In the genomic region with DNA sequence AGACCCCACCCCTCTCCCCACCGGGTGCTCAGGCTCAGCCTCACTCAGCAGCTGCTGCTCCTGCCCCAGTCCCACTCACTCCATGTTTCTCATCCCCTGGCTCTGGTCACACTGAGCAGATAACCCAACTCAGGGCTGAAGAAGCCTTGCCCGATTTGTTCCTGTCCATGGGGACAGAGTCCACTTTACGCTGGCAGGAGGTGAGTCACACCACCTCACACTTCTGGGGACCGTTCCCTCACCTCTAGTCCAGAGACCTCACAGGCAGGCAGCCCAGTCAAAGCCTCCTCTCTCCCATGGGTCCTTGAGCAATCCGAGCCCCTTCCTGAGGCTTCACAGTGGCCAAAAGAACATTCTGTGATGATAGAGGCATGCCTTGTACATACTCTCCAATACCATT, we compare ENCODE assay signal across 1 cellular context.
TF ChIP-seq lines count a peak whose summit lies in the region.

No MANE protein-coding gene starts in this region.

TF ChIP-seq in WTC11, 78 proteins besides CTCF, POLR2A, EP300 and RAD21 (continued from another document):
- TF ChIP-seq, protein P1, sequence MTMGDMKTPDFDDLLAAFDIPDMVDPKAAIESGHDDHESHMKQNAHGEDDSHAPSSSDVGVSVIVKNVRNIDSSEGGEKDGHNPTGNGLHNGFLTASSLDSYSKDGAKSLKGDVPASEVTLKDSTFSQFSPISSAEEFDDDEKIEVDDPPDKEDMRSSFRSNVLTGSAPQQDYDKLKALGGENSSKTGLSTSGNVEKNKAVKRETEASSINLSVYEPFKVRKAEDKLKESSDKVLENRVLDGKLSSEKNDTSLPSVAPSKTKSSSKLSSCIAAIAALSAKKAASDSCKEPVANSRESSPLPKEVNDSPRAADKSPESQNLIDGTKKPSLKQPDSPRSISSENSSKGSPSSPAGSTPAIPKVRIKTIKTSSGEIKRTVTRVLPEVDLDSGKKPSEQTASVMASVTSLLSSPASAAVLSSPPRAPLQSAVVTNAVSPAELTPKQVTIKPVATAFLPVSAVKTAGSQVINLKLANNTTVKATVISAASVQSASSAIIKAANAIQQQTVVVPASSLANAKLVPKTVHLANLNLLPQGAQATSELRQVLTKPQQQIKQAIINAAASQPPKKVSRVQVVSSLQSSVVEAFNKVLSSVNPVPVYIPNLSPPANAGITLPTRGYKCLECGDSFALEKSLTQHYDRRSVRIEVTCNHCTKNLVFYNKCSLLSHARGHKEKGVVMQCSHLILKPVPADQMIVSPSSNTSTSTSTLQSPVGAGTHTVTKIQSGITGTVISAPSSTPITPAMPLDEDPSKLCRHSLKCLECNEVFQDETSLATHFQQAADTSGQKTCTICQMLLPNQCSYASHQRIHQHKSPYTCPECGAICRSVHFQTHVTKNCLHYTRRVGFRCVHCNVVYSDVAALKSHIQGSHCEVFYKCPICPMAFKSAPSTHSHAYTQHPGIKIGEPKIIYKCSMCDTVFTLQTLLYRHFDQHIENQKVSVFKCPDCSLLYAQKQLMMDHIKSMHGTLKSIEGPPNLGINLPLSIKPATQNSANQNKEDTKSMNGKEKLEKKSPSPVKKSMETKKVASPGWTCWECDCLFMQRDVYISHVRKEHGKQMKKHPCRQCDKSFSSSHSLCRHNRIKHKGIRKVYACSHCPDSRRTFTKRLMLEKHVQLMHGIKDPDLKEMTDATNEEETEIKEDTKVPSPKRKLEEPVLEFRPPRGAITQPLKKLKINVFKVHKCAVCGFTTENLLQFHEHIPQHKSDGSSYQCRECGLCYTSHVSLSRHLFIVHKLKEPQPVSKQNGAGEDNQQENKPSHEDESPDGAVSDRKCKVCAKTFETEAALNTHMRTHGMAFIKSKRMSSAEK (CRISPR knock-in tag; IDR thresholded peaks at IDR 0.05; ENCODE audit: borderline replicate concordance) = no peak
- TF ChIP-seq ZNF396 (CRISPR knock-in tag; IDR thresholded peaks at IDR 0.05; ENCODE audit: borderline replicate concordance) = no peak
